Comparison of ENCODE assay signal across 1 cellular context in genomic region chr17:40515011-40515410, GRCh38.
TF ChIP-seq lines count a peak whose summit lies in the region.

No MANE protein-coding gene starts in this region.

TF ChIP-seq in IMR-90, 13 proteins besides CTCF, POLR2A, EP300 and RAD21:
- TF ChIP-seq MAZ (IDR thresholded peaks at IDR 0.05; ENCODE audit: borderline replicate concordance, low read depth, low read length) (no peak), CEBPB (IDR thresholded peaks at IDR 0.05; ENCODE audit: low read depth, low read length) (no peak), CHD1 (IDR thresholded peaks at IDR 0.05; ENCODE audit: low read depth, low read length) (no peak), ELK1 (IDR thresholded peaks at IDR 0.05; ENCODE audit: borderline replicate concordance, low read depth, low read length) (no peak), BHLHE40 (IDR thresholded peaks at IDR 0.05; ENCODE audit: low read depth, low read length) (no peak), SMC3 (IDR thresholded peaks at IDR 0.05; ENCODE audit: low read depth, low read length) (no peak), RFX5 (IDR thresholded peaks at IDR 0.05; ENCODE audit: low read depth, low read length) (no peak), NFE2L2 (IDR thresholded peaks at IDR 0.05; ENCODE audit: low read depth, low read length) (no peak), MAFK (IDR thresholded peaks at IDR 0.05; ENCODE audit: low read depth, low read length) (no peak), MXI1 (IDR thresholded peaks at IDR 0.05; ENCODE audit: borderline replicate concordance, low read depth, low read length) (no peak), FOS (IDR thresholded peaks at IDR 0.05; ENCODE audit: low read depth, low read length) (no peak)
- TF ChIP-seq, protein P1, sequence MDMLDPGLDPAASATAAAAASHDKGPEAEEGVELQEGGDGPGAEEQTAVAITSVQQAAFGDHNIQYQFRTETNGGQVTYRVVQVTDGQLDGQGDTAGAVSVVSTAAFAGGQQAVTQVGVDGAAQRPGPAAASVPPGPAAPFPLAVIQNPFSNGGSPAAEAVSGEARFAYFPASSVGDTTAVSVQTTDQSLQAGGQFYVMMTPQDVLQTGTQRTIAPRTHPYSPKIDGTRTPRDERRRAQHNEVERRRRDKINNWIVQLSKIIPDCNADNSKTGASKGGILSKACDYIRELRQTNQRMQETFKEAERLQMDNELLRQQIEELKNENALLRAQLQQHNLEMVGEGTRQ (IDR thresholded peaks at IDR 0.05; ENCODE audit: low read depth, low read length): no peak
TF ChIP-seq in IMR-90: peak in this region for 0.
